Comparison of ENCODE assay signal across 13 cellular contexts in the genomic region with DNA sequence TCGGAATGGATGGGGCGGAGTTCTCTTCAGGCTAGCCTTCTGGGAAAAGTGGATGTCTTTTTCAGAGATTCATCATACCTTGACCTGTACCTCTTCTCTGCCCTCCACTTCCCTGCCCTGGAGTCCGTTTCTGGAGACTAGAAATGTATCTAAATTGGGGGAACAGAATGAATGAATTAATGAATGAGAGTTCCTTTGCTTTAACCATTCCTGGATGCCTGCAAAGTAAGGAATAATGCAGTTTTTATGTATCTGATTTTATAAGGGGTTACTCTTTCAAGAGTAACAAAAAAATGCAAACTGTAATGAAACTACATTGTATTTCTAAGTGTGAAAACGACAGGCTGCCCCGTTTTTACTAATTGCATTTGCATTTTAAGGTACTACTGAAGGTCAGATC. TPM values are rescaled to one million over a fixed set of nuclear protein-coding genes. Genes with fewer than 3 reads are reported as not detected.
A peak's percentile ranks its signal among the peaks of the same experiment; 100 is the strongest.
DNase-seq lines count a peak whose midpoint lies in the region; ATAC-seq, FAIRE-seq and TF ChIP-seq lines count a peak whose summit lies in the region.
"Had no signal": no experiment of that assay in that cellular context is flagged by ENCODE, and none has a peak within 500 bp of the region (broad histone marks: within the 10 kb centered on the region; RNA-seq: fewer than 3 reads in every experiment).

No MANE protein-coding gene starts in this region.

- H3K9ac ChIP-seq in ES-I3 (ENCODE audit: low read depth, low read length) (peak overlapping the region; percentile 98; the same call in 1 of the 2 replicates), GM12878 (ENCODE audit: control insufficient read depth, insufficient read depth, low read length) (no peak overlapping the region; the same call in 1 of the 2 replicates)

- WGBS in GM12878 (ENCODE audit: insufficient coverage, insufficient replicate concordance, low lambda C conversion rate, missing lambda C conversion rate) = 29% methylated on average over 5 of the region's 5 CpGs

- in situ Hi-C loops in GM12878 (cut with MboI) = no loop called here

- SMC1A ChIA-PET in GM12878 (lab: Charles Lee; ENCODE audit: uncharacterized antibody, unreplicated experiment) = interaction anchor here (1.5 kb wide), 2 partner anchors 23 to 38 kb away, joined by 3 to 8 read pairs; no protein-coding TSS in a partner anchor

- DNase-seq in GM12878 (ENCODE audit: low read depth, low spot score) = no peak
- DNase-seq in progenitor cell of endocrine pancreas (ENCODE audit: low spot score, unreplicated experiment) = no peak
- DNase-seq in D341Med (ENCODE audit: low spot score) = no peak
- DNase-seq: activated CD4-positive, CD25-positive, alpha-beta regulatory T cell; DMS53; NCI-H187 treated with DMSO at 0.1 percent for 48 hours had no signal

- H2AFZ ChIP-seq in GM12878 (ENCODE audit: control insufficient read depth, low read depth, low read length) = no peak overlapping the region

- no peak for TF ChIP-seq RAD21 in GM12878 (IDR thresholded peaks at IDR 0.05; ENCODE audit: insufficient read depth, low read depth, low read length)

- peak overlapping the region; percentile 78 for H3K4me3 Mint-ChIP-seq in progenitor cell of endocrine pancreas (ENCODE audit: low read depth)

- H3K9me3 ChIP-seq in ES-I3 (ENCODE audit: control insufficient read depth, insufficient read depth, low read length) (no peaks in the 10 kb centered on the region), GM12878 (replicated peaks; ENCODE audit: control insufficient read depth, insufficient read depth, low read length) (peaks cover 3% of the 10 kb centered on the region; the same call in 2 of the 3 replicates)
- H3K9me3 ChIP-seq: HAP-1 had no signal

- H3K36me3 ChIP-seq in ES-I3 (ENCODE audit: insufficient read depth, low read length) (no peaks in the 10 kb centered on the region), GM12878 (ENCODE audit: control insufficient read depth in 2 of 2, insufficient read depth in 2 of 2, low read length in 1 of 2) (no peaks in the 10 kb centered on the region)
- H3K36me3 ChIP-seq: HAP-1 had no signal

- POLR2A ChIA-PET in GM12878 (lab: Charles Lee) = no interaction called here

- no peaks in the 10 kb centered on the region for H3K36me3 Mint-ChIP-seq in progenitor cell of endocrine pancreas (ENCODE audit: insufficient read depth)

- no peak for TF ChIP-seq EP300 in GM12878 (IDR thresholded peaks at IDR 0.05; ENCODE audit: borderline replicate concordance in 1 of 2, control insufficient read depth in 1 of 2, low read depth in 2 of 2, low read length in 2 of 2)

- H4K20me1 ChIP-seq in GM12878 (ENCODE audit: control insufficient read depth, insufficient read depth) = no peaks in the 10 kb centered on the region

- H3K4me2 ChIP-seq in GM12878 (ENCODE audit: control insufficient read depth, insufficient read depth) = peak overlapping the region; percentile 62

- TF ChIP-seq POLR2A in GM12878 (IDR thresholded peaks at IDR 0.05; ENCODE audit: low read depth, low read length) = no peak

- CTCF ChIA-PET in GM12878 (lab: Yijun Ruan, JAX) = interaction anchor here (1.2 kb wide), 1 partner anchor 70 kb away, joined by 4 read pairs; no protein-coding TSS in a partner anchor

- peak; percentile 38 for FAIRE-seq in GM12878 (lab: Jason Lieb, UNC)
- FAIRE-seq: RCC 7860 had no signal

- peaks cover 32% of the 10 kb centered on the region for H3K4me1 Mint-ChIP-seq in progenitor cell of endocrine pancreas (ENCODE audit: low read depth)

- TF ChIP-seq CTCF in GM12878 (IDR thresholded peaks at IDR 0.05 in 2 of 3, conservative IDR thresholded peaks at IDR 0.05 in 1 of 3; ENCODE audit: control insufficient read depth in 2 of 3, extremely low read depth in 1 of 3, insufficient read depth in 1 of 3, low read depth in 3 of 3, low read length in 3 of 3) = no peak
- TF ChIP-seq CTCF in progenitor cell of endocrine pancreas (IDR thresholded peaks at IDR 0.05; ENCODE audit: unreplicated experiment) = no peak

- H3K4me1 ChIP-seq in ES-I3 (ENCODE audit: insufficient read depth, low read length) (0 out of 2 replicates have a peak, but pooled peaks cover 6% of the 10 kb centered on the region), GM12878 (ENCODE audit: control insufficient read depth, insufficient read depth, low read length) (0 out of 2 replicates have a peak, but pooled peaks cover 3% of the 10 kb centered on the region)

- peaks cover 12% of the 10 kb centered on the region for H3K27me3 Mint-ChIP-seq in progenitor cell of endocrine pancreas

- intact Hi-C loops in GM12878 (cut with micrococcal nuclease; ENCODE audit: unreplicated experiment) = no loop called here

- H3K27ac ChIP-seq in GM12878 (ENCODE audit: control insufficient read depth, insufficient read depth) = no peak overlapping the region

- ATAC-seq in GM12878 = no peak
- ATAC-seq in HG03571 (IDR thresholded peaks at IDR 0.05; ENCODE audit: unreplicated experiment) = no peak
- no peak for ATAC-seq in HG02798 (IDR thresholded peaks at IDR 0.05; ENCODE audit: poor library complexity, unreplicated experiment)
- ATAC-seq in GM18870 (IDR thresholded peaks at IDR 0.05; ENCODE audit: unreplicated experiment) = no peak

- no peaks in the 10 kb centered on the region for H3K27me3 ChIP-seq in GM12878 (replicated peaks in 1 of 2; ENCODE audit: control insufficient read depth in 2 of 2, insufficient read depth in 2 of 2, low read length in 1 of 2)

- peaks cover 21% of the 10 kb centered on the region for H3K79me2 ChIP-seq in GM12878 (ENCODE audit: control insufficient read depth, insufficient read depth, low read length)

- no TSS peak for BruUV-seq in GM12878 (replicated peaks; lab: Mats Ljungman, UMichigan)

- H3K27ac Mint-ChIP-seq in progenitor cell of endocrine pancreas = peak overlapping the region; percentile 79

- H3K4me3 ChIP-seq in GM12878 = no peak overlapping the region
- peak overlapping the region; percentile 54 for H3K4me3 ChIP-seq in iPS-11a (ENCODE audit: low read depth, low read length)
- H3K4me3 ChIP-seq: HAP-1 had no signal

- H3K9me3 Mint-ChIP-seq in progenitor cell of endocrine pancreas (ENCODE audit: low read depth) = no peaks in the 10 kb centered on the region

- RAD21 ChIA-PET in GM12878 (lab: Charles Lee; ENCODE audit: unreplicated experiment) = interaction anchor here (11.1 kb wide), 1 partner anchor 69 kb away, joined by 110 read pairs; no protein-coding TSS in a partner anchor

TF ChIP-seq in GM12878, 131 proteins besides CTCF, POLR2A, EP300 and RAD21:
- TF ChIP-seq HDAC2 (IDR thresholded peaks at IDR 0.05) = no peak
- peak; percentile 86; the same call in 1 of the 2 replicates for TF ChIP-seq ZNF24 (IDR thresholded peaks at IDR 0.05)
- no peak for TF ChIP-seq HSF1 (IDR thresholded peaks at IDR 0.05; ENCODE audit: low read depth, low read length)

RNA-seq across cellular contexts. Expression of gene SOWAHC, which starts 2.0 kb away (rescaled TPM):
- total RNA-seq in GM12878 (2013; cell fraction: nucleolus; rRNA removed) = 1.9 and 3.1 TPM in 2 replicates
- total RNA-seq in GM12878 (2014; rRNA removed) (2.2 and 2.6 TPM in 2 replicates), GM12878 (2014; rRNA removed; fragmentation: Illumina TruSeq; extraction: Trizol) (2.0 and 2.2 TPM in 2 replicates), GM12878 (2021) (2.0 and 2.6 TPM in 2 replicates), progenitor cell of endocrine pancreas (12.1 and 12.6 TPM in 2 replicates)
- 0.49 TPM for polyA plus RNA-seq in GM12878 (2011; ENCODE audit: low read depth)
- polyA plus RNA-seq in GM12878 (2011; rRNA removed) (0.48 and 0.61 TPM in 2 replicates), GM12878 (2014; fragmentation: Illumina TruSeq; extraction: Trizol) (1.9 and 2.1 TPM in 2 replicates), GM12878 (2014; fragmentation: Nextera tagmentation; extraction: Ambion mirVana) (1 to 10 TPM; 1.0 to 1.1 TPM), GM12878 (2014; rRNA removed) (1.9 and 2.2 TPM in 2 replicates), GM12878 (2016; fragmentation: Nextera tagmentation; extraction: Ambion mirVana) (1 to 10 TPM; 1.6 TPM)
- polyA plus RNA-seq in GM12878 (2011; cell fraction: cytosol; rRNA removed) = 0.18 and 0.23 TPM in 2 replicates
- polyA plus RNA-seq in GM12878 (2011; cell fraction: nucleus; rRNA removed) = 0.51 and 0.89 TPM in 2 replicates
- 1.2 and 1.5 TPM in 2 replicates for polyA plus RNA-seq in GM12878 (2012)
- polyA minus RNA-seq in GM12878 (2011; rRNA and poly(A)+ RNA removed) = 0.07 and 0.36 TPM in 2 replicates
- 0.21 TPM in 1 of 2 replicates, not detected in the other for polyA minus RNA-seq in GM12878 (2011; cell fraction: cytosol; rRNA and poly(A)+ RNA removed)
- 0.24 and 0.57 TPM in 2 replicates for polyA minus RNA-seq in GM12878 (2011; cell fraction: nucleus; rRNA and poly(A)+ RNA removed)

RNA-seq across cellular contexts. Expression of gene SEPTIN10, which starts 2.4 kb away (rescaled TPM):
- total RNA-seq in GM12878 (2013; cell fraction: nucleolus; rRNA removed) = 75.8 and 85.6 TPM in 2 replicates
- total RNA-seq in GM12878 (2014; rRNA removed) (50.0 and 57.9 TPM in 2 replicates), GM12878 (2014; rRNA removed; fragmentation: Illumina TruSeq; extraction: Trizol) (74.8 and 77.5 TPM in 2 replicates), GM12878 (2021) (96.2 and 98.5 TPM in 2 replicates), progenitor cell of endocrine pancreas (67.5 and 68.8 TPM in 2 replicates)
- polyA plus RNA-seq in GM12878 (2011; ENCODE audit: low read depth) = 9.4 TPM
- polyA plus RNA-seq in GM12878 (2011; rRNA removed) (20.2 and 28.7 TPM in 2 replicates), GM12878 (2014; fragmentation: Illumina TruSeq; extraction: Trizol) (112 and 142 TPM in 2 replicates), GM12878 (2014; fragmentation: Nextera tagmentation; extraction: Ambion mirVana) (10 to 100 TPM; 32.7 to 38.6 TPM), GM12878 (2014; rRNA removed) (47.9 and 50.7 TPM in 2 replicates), GM12878 (2016; fragmentation: Nextera tagmentation; extraction: Ambion mirVana) (100 to 1,000 TPM; 132 TPM)
- 9.1 and 14.6 TPM in 2 replicates for polyA plus RNA-seq in GM12878 (2011; cell fraction: cytosol; rRNA removed)
- polyA plus RNA-seq in GM12878 (2011; cell fraction: nucleus; rRNA removed) = 14.7 and 16.7 TPM in 2 replicates
- 17.2 and 30.7 TPM in 2 replicates for polyA plus RNA-seq in GM12878 (2012)
- 15.4 and 26.8 TPM in 2 replicates for polyA minus RNA-seq in GM12878 (2011; rRNA and poly(A)+ RNA removed)
- 16.3 and 20.0 TPM in 2 replicates for polyA minus RNA-seq in GM12878 (2011; cell fraction: cytosol; rRNA and poly(A)+ RNA removed)
- 11.0 and 17.6 TPM in 2 replicates for polyA minus RNA-seq in GM12878 (2011; cell fraction: nucleus; rRNA and poly(A)+ RNA removed)
